ENCODE assay signal across 1 cellular context in genomic region chr5:80141681-80142080, GRCh38.
TF ChIP-seq lines count a peak whose summit lies in the region.

No MANE protein-coding gene starts in this region.

TF ChIP-seq in SK-N-SH treated with all-trans-retinoic acid at 6 μM for 48 hours, 23 proteins besides CTCF, POLR2A, EP300 and RAD21 (continued from another document):
- TF ChIP-seq GLIS3 (CRISPR knock-in tag; IDR thresholded peaks at IDR 0.05) (no peak), ARNTL (CRISPR knock-in tag; IDR thresholded peaks at IDR 0.05; ENCODE audit: borderline replicate concordance, low read depth) (no peak), ZNF565 (CRISPR knock-in tag; conservative IDR thresholded peaks at IDR 0.05; ENCODE audit: low read depth) (no peak), TSHZ2 (CRISPR knock-in tag; IDR thresholded peaks at IDR 0.05) (no peak)
